Comparison of ENCODE assay signal across 9 cellular contexts in genomic region chr20:13325033-13325432, GRCh38.
A peak's percentile ranks its signal among the peaks of the same experiment; 100 is the strongest.
DNase-seq lines count a peak whose midpoint lies in the region; ATAC-seq and TF ChIP-seq lines count a peak whose summit lies in the region.
"Had no signal": no experiment of that assay in that cellular context is flagged by ENCODE, and none has a peak within 500 bp of the region (broad histone marks: within the 10 kb centered on the region; RNA-seq: fewer than 3 reads in every experiment).

No MANE protein-coding gene starts in this region.

- H3K9me3 ChIP-seq in OCI-LY1 (ENCODE audit: low read length) (no peaks in the 10 kb centered on the region), thyroid gland (no peaks in the 10 kb centered on the region)

- no peak overlapping the region for H3K4me3 Mint-ChIP-seq in activated CD8-positive, alpha-beta T cell treated with anti-CD3 and anti-CD28 coated beads for 36 hours
- no peak overlapping the region for H3K4me3 Mint-ChIP-seq in activated CD8-positive, alpha-beta T cell treated with anti-CD3 and anti-CD28 coated beads, Interleukin-2, amount 10 ng/mL, durations not matched to agents 7 days and 5 days
- no peak overlapping the region for H3K4me3 Mint-ChIP-seq in T-helper 2 cell treated with Interferon-gamma antibody and Interleukin-4, amounts not matched to agents 5 μg/mL and 100 μg/mL, for 36 hours
- H3K4me3 Mint-ChIP-seq: memory B cell had no signal

- no peaks in the 10 kb centered on the region for H3F3A ChIP-seq in OCI-LY1 (ENCODE audit: insufficient read depth, low read length)

- peak; percentile 52 for DNase-seq in activated CD8-positive, alpha-beta T cell treated with anti-CD3 and anti-CD28 coated beads for 36 hours
- DNase-seq in activated CD8-positive, alpha-beta T cell treated with anti-CD3 and anti-CD28 coated beads, Interleukin-2, amount 10 ng/mL, durations not matched to agents 7 days and 5 days: no peak
- DNase-seq in fibroblast of the aortic adventitia (ENCODE audit: low read depth): peak; percentile 14
- DNase-seq in thyroid gland: peak; percentile 23 to 24
- DNase-seq in NCI-H2029 treated with DMSO at 0.1 percent for 48 hours (lab: John Stamatoyannopoulos, UW): no peak
- DNase-seq in DMS79 (lab: John Stamatoyannopoulos, UW): no peak
- DNase-seq in T-helper 2 cell treated with Interferon-gamma antibody and Interleukin-4, amounts not matched to agents 5 μg/mL and 100 μg/mL, for 36 hours (ENCODE audit: low spot score): no peak

- peaks cover 3% of the 10 kb centered on the region; the same call in 1 of the 2 replicates for H3K27me3 ChIP-seq in OCI-LY1 (ENCODE audit: insufficient read depth, low read length)
- H3K27me3 ChIP-seq in thyroid gland: no peaks in the 10 kb centered on the region

- TF ChIP-seq CTCF in activated CD8-positive, alpha-beta T cell treated with anti-CD3 and anti-CD28 coated beads for 36 hours (IDR thresholded peaks at IDR 0.05): peak; percentile 40
- TF ChIP-seq CTCF in OCI-LY1 (IDR thresholded peaks at IDR 0.05; ENCODE audit: low read length) (peak; percentile 42; the same call in 1 of the 2 replicates), fibroblast of the aortic adventitia (IDR thresholded peaks at IDR 0.05; ENCODE audit: insufficient read depth, low read length) (peak; percentile 40), thyroid gland (IDR thresholded peaks at IDR 0.05) (peak in 3 of 6 experiments; percentile 31 to 36 (median 33))

- H3K4me1 Mint-ChIP-seq in activated CD8-positive, alpha-beta T cell treated with anti-CD3 and anti-CD28 coated beads for 36 hours (ENCODE audit: low read depth): peaks cover 10% of the 10 kb centered on the region
- H3K4me1 Mint-ChIP-seq in activated CD8-positive, alpha-beta T cell treated with anti-CD3 and anti-CD28 coated beads, Interleukin-2, amount 10 ng/mL, durations not matched to agents 7 days and 5 days (ENCODE audit: low read depth): peaks cover 10% of the 10 kb centered on the region
- peaks cover 7% of the 10 kb centered on the region for H3K4me1 Mint-ChIP-seq in T-helper 2 cell treated with Interferon-gamma antibody and Interleukin-4, amounts not matched to agents 5 μg/mL and 100 μg/mL, for 36 hours (ENCODE audit: low read depth)
- H3K4me1 Mint-ChIP-seq: memory B cell had no signal

- TF ChIP-seq POLR2A in thyroid gland (IDR thresholded peaks at IDR 0.05): no peak

- H3K9ac ChIP-seq in OCI-LY1 (ENCODE audit: low read length): no peak overlapping the region

- peak; percentile 45 for ATAC-seq in activated CD8-positive, alpha-beta T cell treated with anti-CD3 and anti-CD28 coated beads for 36 hours
- no peak for ATAC-seq in activated CD8-positive, alpha-beta T cell treated with anti-CD3 and anti-CD28 coated beads, Interleukin-2, amount 10 ng/mL, durations not matched to agents 7 days and 5 days

- H3K27ac ChIP-seq in OCI-LY1 (ENCODE audit: low read depth, low read length, poor library complexity, severe bottlenecking): no peak overlapping the region
- H3K27ac ChIP-seq in thyroid gland: no peak overlapping the region

- H3K36me3 Mint-ChIP-seq in activated CD8-positive, alpha-beta T cell treated with anti-CD3 and anti-CD28 coated beads for 36 hours (ENCODE audit: low read depth): no peaks in the 10 kb centered on the region
- no peaks in the 10 kb centered on the region for H3K36me3 Mint-ChIP-seq in activated CD8-positive, alpha-beta T cell treated with anti-CD3 and anti-CD28 coated beads, Interleukin-2, amount 10 ng/mL, durations not matched to agents 7 days and 5 days (ENCODE audit: low read depth)
- peaks cover 4% of the 10 kb centered on the region for H3K36me3 Mint-ChIP-seq in T-helper 2 cell treated with Interferon-gamma antibody and Interleukin-4, amounts not matched to agents 5 μg/mL and 100 μg/mL, for 36 hours (ENCODE audit: low read depth)
- H3K36me3 Mint-ChIP-seq: memory B cell had no signal

- H3K9me2 ChIP-seq in OCI-LY1 (ENCODE audit: low read depth, low read length): no peaks in the 10 kb centered on the region

- no peaks in the 10 kb centered on the region for H3K4me1 ChIP-seq in OCI-LY1 (ENCODE audit: insufficient read depth, low read length, severe bottlenecking)
- no peaks in the 10 kb centered on the region for H3K4me1 ChIP-seq in thyroid gland

- no peak overlapping the region for H3K27ac Mint-ChIP-seq in activated CD8-positive, alpha-beta T cell treated with anti-CD3 and anti-CD28 coated beads for 36 hours
- H3K27ac Mint-ChIP-seq in activated CD8-positive, alpha-beta T cell treated with anti-CD3 and anti-CD28 coated beads, Interleukin-2, amount 10 ng/mL, durations not matched to agents 7 days and 5 days: no peak overlapping the region
- no peak overlapping the region for H3K27ac Mint-ChIP-seq in T-helper 2 cell treated with Interferon-gamma antibody and Interleukin-4, amounts not matched to agents 5 μg/mL and 100 μg/mL, for 36 hours
- H3K27ac Mint-ChIP-seq: memory B cell had no signal

- no peak overlapping the region for H2AFZ ChIP-seq in OCI-LY1 (ENCODE audit: low read length)

- intact Hi-C loops in activated CD8-positive, alpha-beta T cell treated with anti-CD3 and anti-CD28 coated beads for 36 hours (cut with micrococcal nuclease): no loop called here
- intact Hi-C loops in thyroid gland (cut with DNase I): no loop called here

- no peak overlapping the region for H3K4me2 ChIP-seq in OCI-LY1 (ENCODE audit: low read length)

- H3K27me3 Mint-ChIP-seq in activated CD8-positive, alpha-beta T cell treated with anti-CD3 and anti-CD28 coated beads for 36 hours: peaks cover 20% of the 10 kb centered on the region
- peaks cover 6% of the 10 kb centered on the region for H3K27me3 Mint-ChIP-seq in activated CD8-positive, alpha-beta T cell treated with anti-CD3 and anti-CD28 coated beads, Interleukin-2, amount 10 ng/mL, durations not matched to agents 7 days and 5 days (ENCODE audit: low read depth)
- H3K27me3 Mint-ChIP-seq in T-helper 2 cell treated with Interferon-gamma antibody and Interleukin-4, amounts not matched to agents 5 μg/mL and 100 μg/mL, for 36 hours (ENCODE audit: low read depth): no peaks in the 10 kb centered on the region

- CTCF ChIA-PET in activated CD8-positive, alpha-beta T cell treated with anti-CD3 and anti-CD28 coated beads for 36 hours (lab: Charles Lee): interaction anchor here (0.9 to 4.0 kb wide), 4 partner anchors 14 to 221 kb away, joined by 3 to 30 read pairs (median 6); no protein-coding TSS in a partner anchor
- CTCF ChIA-PET in activated CD8-positive, alpha-beta T cell treated with anti-CD3 and anti-CD28 coated beads, Interleukin-2, amount 10 ng/mL, durations not matched to agents 7 days and 5 days (lab: Charles Lee): interaction anchor here (0.7 to 1.8 kb wide), 5 partner anchors 9 to 452 kb away, joined by 3 to 20 read pairs (median 3); no protein-coding TSS in a partner anchor

- no peaks in the 10 kb centered on the region for H3K79me2 ChIP-seq in OCI-LY1 (ENCODE audit: insufficient read depth, low read length)

- peaks cover 2% of the 10 kb centered on the region for H3K9me3 Mint-ChIP-seq in activated CD8-positive, alpha-beta T cell treated with anti-CD3 and anti-CD28 coated beads for 36 hours
- H3K9me3 Mint-ChIP-seq in activated CD8-positive, alpha-beta T cell treated with anti-CD3 and anti-CD28 coated beads, Interleukin-2, amount 10 ng/mL, durations not matched to agents 7 days and 5 days (ENCODE audit: insufficient read depth): no peaks in the 10 kb centered on the region
- peaks cover 11% of the 10 kb centered on the region for H3K9me3 Mint-ChIP-seq in T-helper 2 cell treated with Interferon-gamma antibody and Interleukin-4, amounts not matched to agents 5 μg/mL and 100 μg/mL, for 36 hours
- H3K9me3 Mint-ChIP-seq: memory B cell had no signal

- H3K4me3 ChIP-seq in OCI-LY1 (ENCODE audit: low read depth, low read length, poor library complexity, severe bottlenecking): no peak overlapping the region
- no peak overlapping the region for H3K4me3 ChIP-seq in fibroblast of the aortic adventitia (ENCODE audit: low read depth, low read length)
- H3K4me3 ChIP-seq in thyroid gland (replicated peaks in 1 of 3): no peak overlapping the region

- WGBS in thyroid gland, 2 donors: 45 to 46% methylated on average over 8 of the region's 8 CpGs

- H3K36me3 ChIP-seq in OCI-LY1 (ENCODE audit: insufficient read depth, low read length) (no peaks in the 10 kb centered on the region), thyroid gland (no peaks in the 10 kb centered on the region)

- POLR2A ChIA-PET in activated CD8-positive, alpha-beta T cell treated with anti-CD3 and anti-CD28 coated beads for 36 hours (lab: Charles Lee): no interaction called here
- POLR2A ChIA-PET in activated CD8-positive, alpha-beta T cell treated with anti-CD3 and anti-CD28 coated beads, Interleukin-2, amount 10 ng/mL, durations not matched to agents 7 days and 5 days (lab: Charles Lee): no interaction called here

- no peaks in the 10 kb centered on the region for H4K20me1 ChIP-seq in OCI-LY1 (ENCODE audit: insufficient read depth, low read length)

Comparison
In these comparisons a context has a peak if more than half of its experiments do, and no peak if none do; other contexts are left out.
1. DNase-seq: peak in activated CD8-positive, alpha-beta T cell treated with anti-CD3 and anti-CD28 coated beads for 36 hours (single experiment), fibroblast of the aortic adventitia (single experiment) and thyroid gland (2 of 2); none in activated CD8-positive, alpha-beta T cell treated with anti-CD3 and anti-CD28 coated beads, Interleukin-2, amount 10 ng/mL, durations not matched to agents 7 days and 5 days (single experiment), NCI-H2029 treated with DMSO at 0.1 percent for 48 hours (single experiment), DMS79 (single experiment) and T-helper 2 cell treated with Interferon-gamma antibody and Interleukin-4, amounts not matched to agents 5 μg/mL and 100 μg/mL, for 36 hours (single experiment).